In the genomic region with DNA sequence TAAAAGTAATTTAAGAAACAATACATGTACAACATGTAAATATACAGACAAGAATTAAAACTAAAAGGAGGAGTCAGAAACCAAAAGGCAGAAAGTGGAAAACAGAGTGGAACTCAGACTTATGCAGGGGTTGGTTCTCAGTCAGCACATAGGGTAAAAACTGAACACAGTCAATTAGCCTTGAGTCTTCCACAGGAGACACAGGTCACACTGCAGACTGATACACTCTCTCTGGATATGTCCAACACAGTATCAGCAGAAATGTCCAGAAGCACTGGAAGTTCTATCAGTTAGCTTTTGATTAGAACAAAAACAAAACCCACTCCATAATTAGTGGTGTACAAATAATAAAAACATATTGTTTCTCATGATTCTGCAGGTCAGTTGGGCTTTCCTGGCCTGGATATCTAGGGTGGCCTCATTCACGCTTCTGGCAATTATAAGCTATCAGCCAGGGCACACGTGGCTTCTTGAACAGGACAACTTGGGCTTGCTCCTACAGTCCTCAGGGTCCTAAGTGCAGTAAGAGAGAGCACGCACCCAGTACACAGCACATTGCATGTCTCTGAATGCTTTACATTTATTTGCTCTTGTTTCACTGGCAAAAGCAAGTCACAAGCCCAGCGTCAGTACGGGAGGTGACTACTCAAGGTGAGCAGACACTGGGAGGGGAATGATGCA, we compare ENCODE assay signal across 19 cellular contexts. TPM values are rescaled to one million over a fixed set of nuclear protein-coding genes. Genes with fewer than 3 reads are reported as not detected.
DNase-seq lines count a peak whose midpoint lies in the region; ATAC-seq, FAIRE-seq and TF ChIP-seq lines count a peak whose summit lies in the region.
"Had no signal": no experiment of that assay in that cellular context is flagged by ENCODE, and none has a peak within 500 bp of the region (broad histone marks: within the 10 kb centered on the region; RNA-seq: fewer than 3 reads in every experiment).

No MANE protein-coding gene starts in this region.

- H3K4me3 ChIP-seq in OCI-LY3 (ENCODE audit: low read length) = no peak overlapping the region
- H3K4me3 ChIP-seq: breast epithelium had no signal

- H3K9me3 ChIP-seq in OCI-LY3 (ENCODE audit: insufficient read depth, low read length) = no peaks in the 10 kb centered on the region
- H3K9me3 ChIP-seq: breast epithelium had no signal

- DNase-seq in GM12892 (ENCODE audit: insufficient read length) = no peak
- DNase-seq in NK-92 (lab: John Stamatoyannopoulos, UW; ENCODE audit: unreplicated experiment) = no peak
- no peak for DNase-seq in AG08395 (ENCODE audit: low spot score)
- DNase-seq in NCI-H748 (lab: John Stamatoyannopoulos, UW; ENCODE audit: unreplicated experiment) = no peak
- DNase-seq in kidney glomerular epithelial cell (lab: John Stamatoyannopoulos, UW) = no peak
- DNase-seq: activated CD4-positive, alpha-beta T cell treated with anti-CD3 and anti-CD28 coated beads, Interleukin-2, amount 10 ng/mL, durations not matched to agents 7 days and 5 days; activated T-cell treated with anti-CD3 and anti-CD28 coated beads, Interleukin-2, amount 50 U/mL, for 24 hours; COR-L47; glutamatergic neuron; immature natural killer cell; NCI-H2029; NCI-H524; nephron progenitor cell had no signal

- peaks cover 21% of the 10 kb centered on the region for H3K4me1 ChIP-seq in OCI-LY3 (ENCODE audit: low read length)
- H3K4me1 ChIP-seq: breast epithelium had no signal

- H2AFZ ChIP-seq in OCI-LY3 (ENCODE audit: low read depth, low read length) = no peak overlapping the region

- no peaks in the 10 kb centered on the region for H3K27me3 ChIP-seq in OCI-LY3 (ENCODE audit: low read depth, low read length)
- H3K27me3 ChIP-seq: breast epithelium had no signal

- FAIRE-seq in GM12892 (lab: Jason Lieb, UNC) = peak; percentile 81
- FAIRE-seq: G401.6 had no signal

- peaks cover 3% of the 10 kb centered on the region; the same call in 1 of the 2 replicates for H4K20me1 ChIP-seq in OCI-LY3 (ENCODE audit: insufficient read depth, low read length)

- no peak overlapping the region for H3K9ac ChIP-seq in OCI-LY3 (ENCODE audit: low read length)

- ATAC-seq in GM19351 (IDR thresholded peaks at IDR 0.05; ENCODE audit: unreplicated experiment) (peak; percentile 55), HG02678 (IDR thresholded peaks at IDR 0.05; ENCODE audit: unreplicated experiment) (peak; percentile 40)
- ATAC-seq: activated naive CD4-positive, alpha-beta T cell treated with anti-CD3 and anti-CD28 coated beads, Interleukin-2, amount 50 U/mL, for 72 hours had no signal

- H3K79me2 ChIP-seq in OCI-LY3 (ENCODE audit: low read length) = peaks cover 51% of the 10 kb centered on the region

- no peak for TF ChIP-seq POLR2A in GM12892 (IDR thresholded peaks at IDR 0.05; ENCODE audit: low read depth, low read length)

- no peak for TF ChIP-seq CTCF in OCI-LY3 (IDR thresholded peaks at IDR 0.05; ENCODE audit: low read depth, low read length)

- H3K36me3 ChIP-seq in OCI-LY3 (replicated peaks; ENCODE audit: low read depth, low read length) = peaks cover 11% of the 10 kb centered on the region
- H3K36me3 ChIP-seq: breast epithelium had no signal

- H3K4me2 ChIP-seq in OCI-LY3 (ENCODE audit: low read length) = peak overlapping the region; percentile 44; the same call in 1 of the 2 replicates

- H3K27ac ChIP-seq in OCI-LY3 (ENCODE audit: low read length) = no peak overlapping the region
- H3K27ac ChIP-seq: breast epithelium had no signal

RNA-seq across cellular contexts. Expression of gene TEC, which starts 21.6 kb away (rescaled TPM):
- polyA plus RNA-seq in GM12892 (2012; ENCODE audit: missing spikeins) = 24.1 TPM
